23 cellular contexts compared by ENCODE assay signal in the genomic region with DNA sequence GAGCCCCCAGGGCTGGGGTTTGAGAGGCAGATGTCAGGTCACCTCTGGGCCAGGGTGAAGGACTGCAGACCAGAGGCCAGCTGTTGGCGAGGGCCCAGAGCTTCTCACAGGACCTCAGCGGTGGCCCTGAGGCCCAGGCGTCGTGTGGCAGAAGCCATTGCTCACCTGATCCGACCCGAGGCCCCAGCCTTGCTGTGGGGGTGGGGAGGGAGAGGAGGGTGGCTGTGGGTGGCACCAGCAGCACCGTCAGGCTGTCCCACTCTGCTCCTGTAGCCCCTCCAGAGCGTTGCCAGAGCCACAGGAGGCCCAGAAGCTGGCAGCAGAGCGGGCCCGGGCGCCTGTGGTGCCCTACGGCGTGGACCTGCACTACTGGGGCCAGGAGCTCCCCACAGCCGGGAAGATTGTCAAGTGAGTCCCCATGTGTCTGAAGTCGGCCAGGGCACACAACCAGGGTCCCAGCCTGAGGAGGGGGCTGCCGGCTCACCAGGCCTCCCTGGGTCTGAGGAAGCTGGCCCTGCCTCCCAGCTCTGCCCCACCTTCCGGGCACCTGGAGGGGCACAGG. TPM values are rescaled to one million over a fixed set of nuclear protein-coding genes. Genes with fewer than 3 reads are reported as not detected.
DNase-seq lines count a peak whose midpoint lies in the region; ATAC-seq, FAIRE-seq and TF ChIP-seq lines count a peak whose summit lies in the region.
"Had no signal": no experiment of that assay in that cellular context is flagged by ENCODE, and none has a peak within 500 bp of the region (broad histone marks: within the 10 kb centered on the region; RNA-seq: fewer than 3 reads in every experiment).

No MANE protein-coding gene starts in this region.

- no peak overlapping the region for H3K4me3 ChIP-seq in right atrium auricular region
- H3K4me3 ChIP-seq in bronchial epithelial cell (ENCODE audit: low read depth, low read length), result no peak overlapping the region
- H3K4me3 ChIP-seq in osteoblast (ENCODE audit: insufficient read depth, low read length), result no peak overlapping the region
- no peak overlapping the region for H3K4me3 ChIP-seq in aorta (ENCODE audit: low read length in 2 of 2)

- no peaks in the 10 kb centered on the region for H3K79me2 ChIP-seq in osteoblast (ENCODE audit: insufficient read depth, low read length)

- H3K4me2 ChIP-seq in osteoblast (ENCODE audit: insufficient read depth, low read length), result no peak overlapping the region

- H3K4me1 ChIP-seq in right atrium auricular region (no peaks in the 10 kb centered on the region), osteoblast (ENCODE audit: insufficient read depth, low read length) (no peaks in the 10 kb centered on the region), aorta (ENCODE audit: control insufficient read depth in 1 of 2, insufficient read depth in 2 of 2, low read length in 2 of 2) (no peaks in the 10 kb centered on the region)

- H2AFZ ChIP-seq in osteoblast (ENCODE audit: low read length), result no peak overlapping the region

- H3K27ac ChIP-seq in right atrium auricular region (no peak overlapping the region), osteoblast (ENCODE audit: low read depth, low read length) (no peak overlapping the region), aorta (ENCODE audit: low read depth in 1 of 2, low read length in 2 of 2) (no peak overlapping the region)

- WGBS in aorta, 2 donors, result 87 to 90% methylated on average over 15 to 17 of the region's 17 CpGs

- H3K9me3 ChIP-seq in right atrium auricular region (no peaks in the 10 kb centered on the region), osteoblast (ENCODE audit: low read depth, low read length) (no peaks in the 10 kb centered on the region), aorta (ENCODE audit: control insufficient read depth, low read length) (no peaks in the 10 kb centered on the region)

- H3K36me3 ChIP-seq in right atrium auricular region (peaks cover 15% of the 10 kb centered on the region), bronchial epithelial cell (ENCODE audit: control insufficient read depth, insufficient read depth, low read length) (peaks cover 1% of the 10 kb centered on the region), osteoblast (ENCODE audit: insufficient read depth, low read length) (no peaks in the 10 kb centered on the region), aorta (ENCODE audit: control insufficient read depth in 1 of 2, insufficient read depth in 2 of 2, low read length in 1 of 2) (peaks cover 0 to 1% of the 10 kb centered on the region in 2 donors)

- no peaks in the 10 kb centered on the region for H4K20me1 ChIP-seq in osteoblast (ENCODE audit: insufficient read depth, low read length)

- no peaks in the 10 kb centered on the region for H3K27me3 ChIP-seq in right atrium auricular region
- H3K27me3 ChIP-seq in bronchial epithelial cell (ENCODE audit: control insufficient read depth, insufficient read depth, low read length), result no peaks in the 10 kb centered on the region
- no peaks in the 10 kb centered on the region for H3K27me3 ChIP-seq in osteoblast (ENCODE audit: insufficient read depth, low read length)
- H3K27me3 ChIP-seq in aorta (ENCODE audit: control insufficient read depth in 1 of 2, insufficient read depth in 2 of 2, low read length in 1 of 2), result no peaks in the 10 kb centered on the region

- no peak for ATAC-seq in aorta (ENCODE audit: low FRiP score)
- ATAC-seq: Panc1 had no signal

- no peak for TF ChIP-seq CTCF in right atrium auricular region (IDR thresholded peaks at IDR 0.05)
- TF ChIP-seq CTCF in bronchial epithelial cell (IDR thresholded peaks at IDR 0.05; ENCODE audit: insufficient read depth, low read length, severe bottlenecking), result no peak
- TF ChIP-seq CTCF in osteoblast (IDR thresholded peaks at IDR 0.05; ENCODE audit: extremely low read depth, low read depth, low read length), result no peak

- FAIRE-seq in bronchial epithelial cell (lab: Jason Lieb, UNC), result peak; percentile 58
- FAIRE-seq: GM12891, GM18507 had no signal

- DNase-seq in cardiac septum (ENCODE audit: low spot score), result peak; percentile 64
- DNase-seq in right atrium auricular region (ENCODE audit: low spot score), result no peak
- DNase-seq in bronchial epithelial cell (ENCODE audit: low read depth), result no peak
- DNase-seq in osteoblast (ENCODE audit: insufficient read length, low spot score, missing footprints), result peak; percentile 8
- peak; percentile 32 for DNase-seq in aorta
- no peak for DNase-seq in islet precursor cell
- DNase-seq in OCI-M1 (lab: John Stamatoyannopoulos, UW), result no peak
- no peak for DNase-seq in stimulated activated CD4-positive, alpha-beta T cell treated with anti-CD3 and anti-CD28 coated beads, Interleukin-4, amount 100 ng/mL, for 4 hours
- DNase-seq: C1 segment of cervical spinal cord, GF-D8, HCEC 1CT, Kasumi-1, NCI-H1105, NCI-H1694, NCI-H2227 treated with DMSO at 0.1 percent for 48 hours, NCI-H524 had no signal

- intact Hi-C loops in cardiac septum (cut with DNase I) (no loop called here), aorta (cut with DNase I) (no loop called here)

RNA-seq across cellular contexts. Expression of a gene that starts 28.8 kb away (rescaled TPM):
- total RNA-seq in cardiac septum (10.4 TPM), right atrium auricular region (1 to 10 TPM; 4.4 to 7.5 TPM), bronchial epithelial cell (6.9 and 8.2 TPM in 2 replicates), osteoblast (12.7 and 14.8 TPM in 2 replicates), aorta (10 to 100 TPM; 19.9 to 33.5 TPM)
- 10 to 100 TPM in 1 of 2 donors, 1 to 10 TPM in 1; 2.3 to 12.7 TPM for polyA plus RNA-seq in aorta

RNA-seq across cellular contexts. Expression of a gene that starts 30.4 kb away (rescaled TPM):
- total RNA-seq in cardiac septum (not detected), right atrium auricular region (not detected), bronchial epithelial cell (not detected in 2 replicates), osteoblast (not detected in 2 replicates), aorta (not detected)
- not detected for polyA plus RNA-seq in aorta
- total RNA-seq: A172, Daoy, HT-29 had no signal
- polyA plus RNA-seq: IgD-negative memory B cell had no signal

Comparison
In these comparisons a context has a peak if more than half of its experiments do, and no peak if none do; other contexts are left out.
1. DNase-seq: peak in cardiac septum (single experiment), osteoblast (single experiment) and aorta (2 of 2); none in right atrium auricular region (single experiment), bronchial epithelial cell (single experiment), islet precursor cell (single experiment), OCI-M1 (single experiment) and stimulated activated CD4-positive, alpha-beta T cell treated with anti-CD3 and anti-CD28 coated beads, Interleukin-4, amount 100 ng/mL, for 4 hours (0 of 2).